ENCODE assay signal across 8 cellular contexts in the genomic region with DNA sequence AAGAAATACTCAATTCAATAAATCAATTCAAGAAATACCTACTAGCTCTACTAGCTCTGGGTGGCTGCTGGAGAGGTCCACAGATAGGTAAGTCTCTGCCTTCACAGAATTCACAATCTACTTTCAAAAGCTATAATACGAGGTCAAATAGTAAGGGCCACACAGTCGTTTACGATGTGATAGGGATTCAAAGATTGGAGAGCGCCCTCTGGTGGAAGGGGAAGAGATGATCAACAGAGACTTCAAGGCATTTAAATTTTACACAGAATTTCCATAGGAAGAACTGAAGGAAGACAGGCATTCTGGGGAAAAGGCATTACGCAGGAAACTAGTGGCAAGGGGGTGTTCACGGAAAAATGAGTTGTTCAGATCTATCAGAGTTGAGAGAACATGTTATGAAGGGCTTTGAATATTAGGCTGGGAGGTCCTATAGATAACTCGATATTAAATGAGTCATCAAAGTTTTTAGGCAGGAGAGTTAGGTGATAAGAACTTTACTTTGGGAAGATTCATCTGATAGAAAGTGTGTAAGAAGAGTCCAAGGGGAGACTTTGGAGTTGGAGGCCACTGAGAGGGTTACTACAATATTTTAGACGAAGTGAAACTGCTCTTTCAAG.
DNase-seq lines count a peak whose midpoint lies in the region; ATAC-seq lines count a peak whose summit lies in the region.

No MANE protein-coding gene starts in this region.

- H3K79me1 ChIP-seq in mesenchymal stem cell (replicated peaks; ENCODE audit: low read length, poor library complexity, severe bottlenecking) = peaks cover 8% of the 10 kb centered on the region

- no peaks in the 10 kb centered on the region for H3K79me2 ChIP-seq in GM23248 (ENCODE audit: insufficient read depth)

- WGBS in GM23248 (ENCODE audit: low coverage in 1 of 2, low lambda C conversion rate in 2 of 2, missing lambda C conversion rate in 2 of 2), 2 experiments = 21 to 26% methylated on average over 8 of the region's 8 CpGs
- 21% methylated on average over 8 of the region's 8 CpGs for WGBS in mesenchymal stem cell

- peak overlapping the region; percentile 46 for H2AFZ ChIP-seq in GM23248
- H2AFZ ChIP-seq in mesenchymal stem cell (ENCODE audit: low read depth, low read length) = no peak overlapping the region

- H3K23ac ChIP-seq in mesenchymal stem cell (ENCODE audit: low read length in 2 of 2) = no peak overlapping the region

- no peaks in the 10 kb centered on the region for H3F3A ChIP-seq in GM23248 (ENCODE audit: insufficient read depth)

- no peak overlapping the region for H2BK120ac ChIP-seq in mesenchymal stem cell (ENCODE audit: low read depth, low read length)

- DNase-seq in AG08395 (ENCODE audit: low spot score) (peak; percentile 64), GM23248 (peak; percentile 82), NCI-H524 (lab: John Stamatoyannopoulos, UW) (peak; percentile 75 to 77), dermis microvascular lymphatic vessel endothelial cell (ENCODE audit: low read depth in 2 of 2) (peak; percentile 72 to 82), mesenchymal stem cell (peak; percentile 69)
- peak; percentile 73 for DNase-seq in activated CD4-positive, alpha-beta T cell treated with anti-CD3 and anti-CD28 coated beads for 48 hours
- DNase-seq in stimulated activated CD8-positive, alpha-beta memory T cell treated with anti-CD3 and anti-CD28 coated beads, Interleukin-7, amount 100 ng/mL, for 4 hours (ENCODE audit: low read depth in 2 of 2) = peak; percentile 14 to 27

- H3K9me2 ChIP-seq in GM23248 (ENCODE audit: insufficient read depth) = no peaks in the 10 kb centered on the region

- no peaks in the 10 kb centered on the region for H4K20me1 ChIP-seq in GM23248 (ENCODE audit: insufficient read depth)

- H3K27me3 ChIP-seq in GM23248 (replicated peaks; ENCODE audit: insufficient read depth) = no peaks in the 10 kb centered on the region
- H3K27me3 ChIP-seq in mesenchymal stem cell (ENCODE audit: control insufficient read depth in 1 of 2, insufficient read depth in 1 of 2, low read length in 2 of 2) = no peaks in the 10 kb centered on the region

- no peak overlapping the region for H3K4ac ChIP-seq in mesenchymal stem cell (ENCODE audit: low read depth in 1 of 2, low read length in 2 of 2)

- no peak overlapping the region for H2BK12ac ChIP-seq in mesenchymal stem cell (ENCODE audit: low read length in 2 of 2)

- H4K8ac ChIP-seq in mesenchymal stem cell (ENCODE audit: low read length) = no peak overlapping the region

- no peak overlapping the region for H2BK15ac ChIP-seq in mesenchymal stem cell (ENCODE audit: low read depth, poor library complexity, severe bottlenecking)

- no peak overlapping the region for H3K4me2 ChIP-seq in GM23248 (ENCODE audit: unreplicated experiment)
- no peak overlapping the region for H3K4me2 ChIP-seq in mesenchymal stem cell (ENCODE audit: low read length, poor library complexity, severe bottlenecking)

- H2AK5ac ChIP-seq in mesenchymal stem cell (ENCODE audit: low read length, severe bottlenecking) = no peak overlapping the region

- H3K18ac ChIP-seq in mesenchymal stem cell (ENCODE audit: low read depth in 1 of 2, low read length in 2 of 2) = no peak overlapping the region

- H3K9me3 ChIP-seq in GM23248 (ENCODE audit: low read depth) = no peaks in the 10 kb centered on the region
- no peaks in the 10 kb centered on the region for H3K9me3 ChIP-seq in mesenchymal stem cell (ENCODE audit: control insufficient read depth, low read length)

- H3K4me1 ChIP-seq in GM23248 (ENCODE audit: insufficient read depth) (peaks cover 6% of the 10 kb centered on the region; the same call in 1 of the 2 replicates), mesenchymal stem cell (ENCODE audit: control insufficient read depth, insufficient read depth, low read depth, low read length) (no peaks in the 10 kb centered on the region)

- ATAC-seq in HG03280 (IDR thresholded peaks at IDR 0.05; ENCODE audit: unreplicated experiment) = no peak

- H3K4me3 ChIP-seq in GM23248 (no peak overlapping the region), mesenchymal stem cell (ENCODE audit: insufficient read depth in 1 of 2, low read depth in 1 of 2, low read length in 2 of 2) (peak overlapping the region in 1 of 2 experiments; percentile 45)

- H4K91ac ChIP-seq in mesenchymal stem cell (ENCODE audit: low read length) = no peak overlapping the region

- no peak overlapping the region for H3K14ac ChIP-seq in mesenchymal stem cell (ENCODE audit: low read length in 2 of 2)

- H3K9ac ChIP-seq in GM23248 = peak overlapping the region; percentile 16; the same call in 1 of the 2 replicates
- peak overlapping the region; percentile 74 for H3K9ac ChIP-seq in mesenchymal stem cell (ENCODE audit: low read length)

- H3K36me3 ChIP-seq in GM23248 (ENCODE audit: low read depth) (no peaks in the 10 kb centered on the region), mesenchymal stem cell (ENCODE audit: control insufficient read depth in 1 of 2, insufficient read depth in 2 of 2, low read depth in 1 of 2, low read length in 2 of 2) (no peaks in the 10 kb centered on the region)

- in situ Hi-C loops in GM23248 (cut with MboI) = loop anchor here (10.0 kb wide), 1 partner anchor 162 kb away; no protein-coding TSS in a partner anchor

- H3K27ac ChIP-seq in GM23248 = no peak overlapping the region
- no peak overlapping the region for H3K27ac ChIP-seq in mesenchymal stem cell (ENCODE audit: low read length, poor library complexity, severe bottlenecking)

- no peak overlapping the region for H2BK5ac ChIP-seq in mesenchymal stem cell (ENCODE audit: low read depth, low read length, poor library complexity, severe bottlenecking)

Comparison
In these comparisons a context has a peak if more than half of its experiments do, and no peak if none do; other contexts are left out.
1. DNase-seq: peak in every context shown above with its lines; median percentile 82 in GM23248; 77 in dermis microvascular lymphatic vessel endothelial cell; 76 in NCI-H524; 73 in activated CD4-positive, alpha-beta T cell treated with anti-CD3 and anti-CD28 coated beads for 48 hours; 69 in mesenchymal stem cell; 64 in AG08395; 20 in stimulated activated CD8-positive, alpha-beta memory T cell treated with anti-CD3 and anti-CD28 coated beads, Interleukin-7, amount 100 ng/mL, for 4 hours.